In the genomic region with DNA sequence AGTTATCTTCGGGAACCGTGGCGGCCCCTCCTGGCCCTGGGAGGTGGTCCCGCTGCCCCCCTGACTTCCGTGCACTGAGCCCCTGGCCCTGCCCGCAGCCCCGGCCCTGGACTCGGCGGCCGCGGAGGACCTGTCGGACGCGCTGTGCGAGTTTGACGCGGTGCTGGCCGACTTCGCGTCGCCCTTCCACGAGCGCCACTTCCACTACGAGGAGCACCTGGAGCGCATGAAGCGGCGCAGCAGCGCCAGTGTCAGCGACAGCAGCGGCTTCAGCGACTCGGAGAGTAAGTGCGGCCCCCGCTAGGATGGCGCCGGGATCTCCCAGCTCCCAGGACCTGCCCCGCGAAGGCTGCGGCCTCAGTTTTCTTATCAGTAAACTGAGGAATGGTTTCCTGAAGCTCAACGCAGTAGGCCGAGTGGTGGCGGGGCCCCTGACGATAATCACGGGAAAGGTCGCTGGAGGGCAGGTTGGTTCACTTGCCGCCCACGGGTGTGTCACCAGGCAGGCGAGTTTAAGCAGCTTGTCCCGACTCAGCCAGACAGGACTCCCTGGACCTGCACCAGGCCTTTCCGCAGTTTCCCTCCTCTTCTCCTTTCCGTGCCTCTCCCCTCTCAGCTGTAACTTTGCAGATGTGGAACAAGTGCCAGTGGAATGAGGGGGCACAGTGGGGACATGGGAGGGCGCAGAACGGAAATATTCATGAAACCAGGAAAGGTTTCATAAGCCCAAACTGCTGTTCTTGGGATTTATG, we compare ENCODE assay signal across 7 cellular contexts. TPM values are rescaled to one million over a fixed set of nuclear protein-coding genes. Genes with fewer than 3 reads are reported as not detected.
A peak's percentile ranks its signal among the peaks of the same experiment; 100 is the strongest.
DNase-seq lines count a peak whose midpoint lies in the region; ATAC-seq, FAIRE-seq and TF ChIP-seq lines count a peak whose summit lies in the region.

No MANE protein-coding gene starts in this region.

- no peaks in the 10 kb centered on the region for H3K79me1 ChIP-seq in H1 (ENCODE audit: low read depth, low read length)

- TF ChIP-seq RAD21 in H1 (IDR thresholded peaks at IDR 0.05 in 1 of 2, conservative IDR thresholded peaks at IDR 0.05 in 1 of 2; ENCODE audit: low read depth in 2 of 2, low read length in 2 of 2) = no peak

- TF ChIP-seq EP300 in H1 (IDR thresholded peaks at IDR 0.05; ENCODE audit: borderline replicate concordance in 1 of 2, low read depth in 2 of 2, low read length in 2 of 2) = no peak

- TF ChIP-seq CTCF in H1 (IDR thresholded peaks at IDR 0.05; ENCODE audit: control extremely low read depth in 1 of 3, insufficient read depth in 1 of 3, low read depth in 1 of 3, low read length in 3 of 3) = no peak

- H3K56ac ChIP-seq in H1 (replicated peaks; ENCODE audit: insufficient read length, low read depth, low read length) = no peak overlapping the region

- H3K36me3 ChIP-seq in HUES48 (ENCODE audit: control insufficient read depth, insufficient read depth, low read length) (no peaks in the 10 kb centered on the region), H1 (ENCODE audit: control insufficient read depth in 2 of 4, insufficient read depth in 4 of 4, low read length in 3 of 4) (no peaks in the 10 kb centered on the region)

- H4K20me1 ChIP-seq in H1 (replicated peaks in 1 of 2; ENCODE audit: control insufficient read depth in 1 of 2, insufficient read depth in 2 of 2, low read length in 2 of 2) = peaks cover 3% of the 10 kb centered on the region in 2 experiments

- no peak overlapping the region for H3K9ac ChIP-seq in HUES48 (ENCODE audit: low read depth, low read length)
- H3K9ac ChIP-seq in H1 (replicated peaks in 1 of 4; ENCODE audit: extremely low read depth in 1 of 4, low read depth in 3 of 4, low read length in 3 of 4) = no peak overlapping the region; a peak in 1 of 7 replicates

- H3K14ac ChIP-seq in H1 (ENCODE audit: insufficient read length) = no peak overlapping the region

- H4K8ac ChIP-seq in H1 (ENCODE audit: extremely low read depth, insufficient read depth, low read length) = peak overlapping the region; percentile 87; the same call in 1 of the 2 replicates

- H4K91ac ChIP-seq in H1 (replicated peaks; ENCODE audit: insufficient read length, low read length) = no peak overlapping the region

- POLR2A ChIA-PET in H1 (lab: Charles Lee; ENCODE audit: partially characterized antibody) = interaction anchor here (0.7 kb wide), 1 partner anchor 85 kb away, joined by 3 read pairs; no protein-coding TSS in a partner anchor

- H3K9me3 ChIP-seq in HUES48 (ENCODE audit: control insufficient read depth, insufficient read depth, low read length) (no peaks in the 10 kb centered on the region), H1 (ENCODE audit: insufficient read depth in 2 of 2, low read depth in 1 of 2, low read length in 1 of 2) (no peaks in the 10 kb centered on the region)

- H2BK5ac ChIP-seq in H1 (ENCODE audit: low read depth, low read length) = no peak overlapping the region

- H2BK20ac ChIP-seq in H1 (ENCODE audit: low read length) = no peak overlapping the region

- H3K4me1 ChIP-seq in HUES48 (ENCODE audit: control insufficient read depth, insufficient read depth, low read length) (no peaks in the 10 kb centered on the region; the same call in 1 of the 2 replicates), H1 (replicated peaks in 1 of 4; ENCODE audit: control insufficient read depth in 3 of 4, insufficient read depth in 4 of 4, low read length in 3 of 4) (peaks cover 0 to 4% (median 2%) of the 10 kb centered on the region in 4 experiments; a peak in 3 of 7 replicates)

- no peak overlapping the region for H3K4ac ChIP-seq in H1 (replicated peaks; ENCODE audit: insufficient read length, low read depth, low read length)

- H2AFZ ChIP-seq in H1 (ENCODE audit: low read length) = peak overlapping the region; percentile 41; the same call in 1 of the 2 replicates

- H3K79me2 ChIP-seq in H1 (ENCODE audit: control insufficient read depth in 1 of 2, insufficient read depth in 2 of 2, low read length in 2 of 2) = no peaks in the 10 kb centered on the region

- H3K4me3 ChIP-seq in HUES48 (ENCODE audit: low read depth, low read length) (peak overlapping the region; percentile 63), H1 (ENCODE audit: extremely low read depth in 1 of 4, insufficient read depth in 2 of 4, low read depth in 3 of 4, low read length in 4 of 4) (peak overlapping the region; percentile 33 to 75 (median 56))

- no peak overlapping the region for H4K5ac ChIP-seq in H1 (ENCODE audit: insufficient read length, low read depth, low read length)

- 13% methylated on average over 35 of the region's 53 CpGs; no CpG with 5 or more reads in 1 of the 2 experiments for WGBS in H1 (ENCODE audit: extremely low coverage in 1 of 2, insufficient coverage in 1 of 2, insufficient read length in 1 of 2, insufficient replicate concordance in 2 of 2, low coverage in 1 of 2, low lambda C conversion rate in 2 of 2, missing lambda C conversion rate in 1 of 2), 2 experiments

- no peak overlapping the region; the same call in 1 of the 2 replicates for H3K18ac ChIP-seq in H1 (ENCODE audit: extremely low read depth, low read length)

- no peak overlapping the region for H2BK120ac ChIP-seq in H1 (replicated peaks; ENCODE audit: low read depth, low read length)

- DNase-seq in activated CD4-positive, alpha-beta T cell treated with anti-CD3 and anti-CD28 coated beads, Interleukin-2, amount 50 U/mL, for 48 hours = peak; percentile 64 to 74
- DNase-seq in H1 (ENCODE audit: low read depth in 1 of 2, low spot score in 2 of 2) = peak in 1 of 2 experiments; percentile 63
- DNase-seq in midbrain (lab: John Stamatoyannopoulos, UW) = peak; percentile 57
- peak; percentile 39 to 81 (median 52) for DNase-seq in stimulated activated naive CD4-positive, alpha-beta T cell (lab: John Stamatoyannopoulos, UW)
- DNase-seq in middle frontal gyrus (ENCODE audit: extremely low spot score, low spot score) = no peak

- no peak overlapping the region for H2BK12ac ChIP-seq in H1 (ENCODE audit: low read depth, low read length)

- H3K27ac ChIP-seq in HUES48 (ENCODE audit: low read depth, low read length) = no peak overlapping the region
- H3K27ac ChIP-seq in H1 (ENCODE audit: low read depth, low read length) = no peak overlapping the region

- peak; percentile 18 for ATAC-seq in GM19351 (IDR thresholded peaks at IDR 0.05; ENCODE audit: unreplicated experiment)

- H2BK15ac ChIP-seq in H1 (ENCODE audit: low read length) = no peak overlapping the region

- peak overlapping the region; percentile 64 to 97 for H3K4me2 ChIP-seq in H1 (ENCODE audit: insufficient read depth in 1 of 2, low read depth in 2 of 2, low read length in 2 of 2)

- no peak for TF ChIP-seq POLR2A in H1 (IDR thresholded peaks at IDR 0.05; ENCODE audit: control extremely low read depth in 1 of 2, low read depth in 2 of 2, low read length in 2 of 2)

- no peak for FAIRE-seq in H1 (lab: Jason Lieb, UNC)

- H3K23ac ChIP-seq in H1 (ENCODE audit: insufficient read length) = no peak overlapping the region

- H3K27me3 ChIP-seq in HUES48 (ENCODE audit: control insufficient read depth, insufficient read depth, low read length) (peaks cover 72% of the 10 kb centered on the region), H1 (replicated peaks in 1 of 4; ENCODE audit: control insufficient read depth in 3 of 4, extremely low read depth in 1 of 4, insufficient read depth in 3 of 4, low read length in 3 of 4) (peaks cover 29 to 57% (median 48%) of the 10 kb centered on the region in 4 experiments)

- peaks cover 9% of the 10 kb centered on the region; the same call in 1 of the 2 replicates for H3K23me2 ChIP-seq in H1 (ENCODE audit: low read depth, low read length)

- CTCF ChIA-PET in H1 (lab: Charles Lee; ENCODE audit: partially characterized antibody) = interaction anchor here (0.8 to 4.2 kb wide), 24 partner anchors 11 to 193 kb away, joined by 3 to 35 read pairs (median 4); no protein-coding TSS in a partner anchor

- no peak overlapping the region for H2AK5ac ChIP-seq in H1 (ENCODE audit: low read depth, low read length)

TF ChIP-seq in H1, 55 proteins besides CTCF, POLR2A, EP300 and RAD21 (continues in another document):
- TF ChIP-seq GABPA (IDR thresholded peaks at IDR 0.05; ENCODE audit: borderline replicate concordance, insufficient read depth, low read length) (no peak), YY1 (IDR thresholded peaks at IDR 0.05; ENCODE audit: low read depth, low read length) (no peak), HDAC2 (IDR thresholded peaks at IDR 0.05; ENCODE audit: borderline replicate concordance in 1 of 2, low read depth in 2 of 2, low read length in 2 of 2) (no peak), CBX5 (IDR thresholded peaks at IDR 0.05; ENCODE audit: low read depth, low read length) (no peak), RNF2 (IDR thresholded peaks at IDR 0.05; ENCODE audit: borderline replicate concordance, low read depth, low read length, missing control alignments, poor library complexity, severe bottlenecking) (peak; percentile 56), CREB1 (IDR thresholded peaks at IDR 0.05) (peak; percentile 55; the same call in 1 of the 2 replicates), EZH2 (IDR thresholded peaks at IDR 0.05; ENCODE audit: low read depth, low read length, severe bottlenecking) (peak; percentile 94), CHD1 (IDR thresholded peaks at IDR 0.05; ENCODE audit: low read depth, low read length) (no peak), TAF7 (optimal IDR thresholded peaks at IDR 0.05; ENCODE audit: borderline replicate concordance, low read depth, low read length) (no peak), TBP (IDR thresholded peaks at IDR 0.05; ENCODE audit: low read depth, low read length) (no peak), HDAC6 (IDR thresholded peaks at IDR 0.05; ENCODE audit: low read depth, low read length) (no peak), ASH2L (IDR thresholded peaks at IDR 0.05; ENCODE audit: low read length) (peak; percentile 45), TAF1 (IDR thresholded peaks at IDR 0.05; ENCODE audit: low read depth, low read length) (no peak), CHD2 (IDR thresholded peaks at IDR 0.05; ENCODE audit: low read length) (no peak), SIRT6 (IDR thresholded peaks at IDR 0.05; ENCODE audit: low read length) (no peak)
- TF ChIP-seq, protein P1, sequence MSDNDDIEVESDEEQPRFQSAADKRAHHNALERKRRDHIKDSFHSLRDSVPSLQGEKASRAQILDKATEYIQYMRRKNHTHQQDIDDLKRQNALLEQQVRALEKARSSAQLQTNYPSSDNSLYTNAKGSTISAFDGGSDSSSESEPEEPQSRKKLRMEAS (IDR thresholded peaks at IDR 0.05) = no peak

RNA-seq across cellular contexts. Expression of a gene that starts 1.0 kb away (rescaled TPM):
- total RNA-seq in H1 (2021; fragmentation: NEBNext Ultra II Directional; extraction: Animal tissue kit (Norgen Biotek cat#: 25700)) = 0.41 and 0.46 TPM in 2 replicates
- polyA plus RNA-seq in H1 (2011; rRNA removed) = 0.17 TPM in 1 of 2 replicates, not detected in the other
- polyA plus RNA-seq in H1 (2011; cell fraction: cytosol; rRNA removed) = 0.12 TPM
- 0.13 TPM for polyA plus RNA-seq in H1 (2011; cell fraction: nucleus; rRNA removed)
- polyA plus RNA-seq in H1 (2012, experiment 1 of 2) = 0.18 to 0.27 TPM in 2 of 4 replicates, not detected in the others
- polyA plus RNA-seq in H1 (2012, experiment 2 of 2) = not detected
- 0.30 TPM for polyA plus RNA-seq in H1 (2013, experiment 1 of 2)
- 0.26 TPM for polyA plus RNA-seq in H1 (2013, experiment 2 of 2)
- not detected in 2 replicates for polyA minus RNA-seq in H1 (2011; rRNA and poly(A)+ RNA removed)
- not detected for polyA minus RNA-seq in H1 (2011; cell fraction: cytosol; rRNA and poly(A)+ RNA removed)
- not detected for polyA minus RNA-seq in H1 (2011; cell fraction: nucleus; rRNA and poly(A)+ RNA removed)
